ENCODE assay signal across 3 cellular contexts in genomic region chr12:54089465-54089864, GRCh38. TPM values are rescaled to one million over a fixed set of nuclear protein-coding genes. Genes with fewer than 3 reads are reported as not detected.
"Had no signal": no experiment of that assay in that cellular context is flagged by ENCODE, and none has a peak within 500 bp of the region (broad histone marks: within the 10 kb centered on the region; RNA-seq: fewer than 3 reads in every experiment).

No MANE protein-coding gene starts in this region.

RNA-seq across cellular contexts. Expression of gene HOXC5, which starts 56.6 kb away (rescaled TPM):
- total RNA-seq: OCI-LY7, SK-MEL-5 had no signal
- polyA plus RNA-seq: IgD-negative memory B cell had no signal
